Comparison of ENCODE assay signal across 19 cellular contexts in the genomic region with DNA sequence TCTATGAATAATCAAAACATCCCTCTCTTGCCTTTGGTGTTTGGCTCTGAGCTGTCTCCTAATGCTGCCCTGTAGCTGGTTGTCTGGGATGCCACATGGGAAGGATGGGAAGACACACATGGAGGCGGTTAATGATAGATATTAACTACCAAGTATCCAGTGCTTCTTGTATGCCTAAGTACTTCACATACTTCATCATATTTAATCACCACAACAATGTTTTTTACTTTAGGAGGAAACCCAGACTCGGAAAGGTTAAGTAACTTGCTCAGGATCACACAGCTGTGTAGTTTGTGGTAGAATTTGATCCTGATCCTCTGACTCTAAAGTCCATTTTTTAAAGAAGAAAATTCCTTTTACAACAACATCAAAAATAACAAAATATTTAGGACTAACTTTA.
"Had no signal": no experiment of that assay in that cellular context is flagged by ENCODE, and none has a peak within 500 bp of the region (broad histone marks: within the 10 kb centered on the region; RNA-seq: fewer than 3 reads in every experiment).

No MANE protein-coding gene starts in this region.

- H3K4me1 ChIP-seq: lower lobe of right lung, parathyroid adenoma, upper lobe of right lung, uterus had no signal

- H3K27ac ChIP-seq: lower lobe of right lung, neutrophil, parathyroid adenoma, suprapubic skin, transverse colon, upper lobe of right lung, uterus had no signal

- DNase-seq: cortex of kidney; effector memory CD8-positive, alpha-beta T cell; erythroblast; head of caudate nucleus; left ventricle myocardium superior; lower lobe of right lung; naive B cell; small intestine; stimulated activated CD4-positive, alpha-beta T cell treated with anti-CD3 and anti-CD28 coated beads, Interleukin-15, amount 100 ng/mL, for 24 hours; stimulated activated CD4-positive, alpha-beta T cell treated with anti-CD3 and anti-CD28 coated beads, Interleukin-2, amount 100 ng/mL, for 48 hours; stimulated activated naive B cell treated with anti-CD40 and anti-IgM and Interleukin-4, amounts not matched to agents 10 μg/mL and 1 μg/mL and 100 μg/mL, for 72 hours; stimulated activated naive CD8-positive, alpha-beta T cell treated with anti-CD3 and anti-CD28 coated beads, Interleukin-15, amount 100 ng/mL, for 72 hours; transverse colon; upper lobe of right lung; uterus had no signal

- H3K4me3 ChIP-seq: lower lobe of right lung, suprapubic skin, transverse colon, upper lobe of right lung, uterus had no signal

- H3K9ac ChIP-seq: parathyroid adenoma had no signal

- ATAC-seq: effector memory CD8-positive, alpha-beta T cell; left ventricle myocardium superior; lower lobe of right lung; sciatic nerve; stimulated activated naive B cell treated with anti-CD40 and anti-IgM and Interleukin-4, amounts not matched to agents 10 μg/mL and 1 μg/mL and 100 μg/mL, for 72 hours; stimulated activated naive CD8-positive, alpha-beta T cell treated with anti-CD3 and anti-CD28 coated beads, Interleukin-15, amount 100 ng/mL, for 72 hours; upper lobe of right lung had no signal

- H3K27me3 ChIP-seq: neutrophil, suprapubic skin, transverse colon, upper lobe of right lung, uterus had no signal

- H2AFZ ChIP-seq: parathyroid adenoma had no signal

- H3K36me3 ChIP-seq: lower lobe of right lung, neutrophil, suprapubic skin, transverse colon, upper lobe of right lung, uterus had no signal

- H3K9me3 ChIP-seq: lower lobe of right lung, neutrophil, suprapubic skin, transverse colon, upper lobe of right lung, uterus had no signal
